12 cellular contexts compared by ENCODE assay signal in genomic region chr1:226132731-226133503, GRCh38. TPM values are rescaled to one million over a fixed set of nuclear protein-coding genes. Genes with fewer than 3 reads are reported as not detected.
DNase-seq lines count a peak whose midpoint lies in the region; ATAC-seq and TF ChIP-seq lines count a peak whose summit lies in the region.
"Had no signal": no experiment of that assay in that cellular context is flagged by ENCODE, and none has a peak within 500 bp of the region (broad histone marks: within the 10 kb centered on the region; RNA-seq: fewer than 3 reads in every experiment).

No MANE protein-coding gene starts in this region.

- in situ Hi-C loops in transverse colon (cut with MboI; ENCODE audit: low pct_ligation_motif_present in 1 of 4, low pct_unique_long_range_greater_than_20kb in 1 of 4, low sequenced_read_pairs in 3 of 4): loop anchor here in 2 of 4 donors (5.0 kb wide), 2 partner anchors 54 to 64 kb away; partner anchors contain the start of gene ACBD3 (in 1 of the 2)

- no peaks in the 10 kb centered on the region for H3K36me3 ChIP-seq in heart right ventricle
- no peaks in the 10 kb centered on the region for H3K36me3 ChIP-seq in transverse colon
- H3K36me3 ChIP-seq: ascending aorta had no signal

- H3K27ac ChIP-seq in heart right ventricle: no peak overlapping the region
- peak overlapping the region; percentile 47 to 68 (median 57) for H3K27ac ChIP-seq in transverse colon
- H3K27ac ChIP-seq: ascending aorta had no signal

- H3K4me3 ChIP-seq in heart right ventricle: no peak overlapping the region
- peak overlapping the region; percentile 29 for H3K4me3 ChIP-seq in LNCaP clone FGC (ENCODE audit: low read depth, low read length)
- H3K4me3 ChIP-seq in transverse colon: no peak overlapping the region
- H3K4me3 ChIP-seq: ascending aorta had no signal

- H3K9me3 ChIP-seq in heart right ventricle (no peaks in the 10 kb centered on the region), transverse colon (no peaks in the 10 kb centered on the region)
- H3K9me3 ChIP-seq: ascending aorta had no signal

- peak; percentile 15 for TF ChIP-seq POLR2A in transverse colon (IDR thresholded peaks at IDR 0.05)

- intact Hi-C loops in left cardiac atrium (cut with DNase I) (no loop called here), heart right ventricle (cut with DNase I) (loop anchor here in 2 of 10 donors (10.0 kb wide), 1 partner anchor 192 kb away; no protein-coding TSS in a partner anchor), transverse colon (cut with DNase I; ENCODE audit: low total_unique reads) (no loop called here)

- TF ChIP-seq CTCF in heart right ventricle (IDR thresholded peaks at IDR 0.05) (no peak), LNCaP clone FGC (IDR thresholded peaks at IDR 0.05; ENCODE audit: control insufficient read depth, extremely low read depth, insufficient read depth) (no peak), transverse colon (IDR thresholded peaks at IDR 0.05) (no peak)

- no peaks in the 10 kb centered on the region for H3K27me3 ChIP-seq in heart right ventricle
- no peaks in the 10 kb centered on the region for H3K27me3 ChIP-seq in transverse colon
- H3K27me3 ChIP-seq: ascending aorta had no signal

- no peak for TF ChIP-seq EP300 in transverse colon (IDR thresholded peaks at IDR 0.05; ENCODE audit: low read depth)

- WGBS in heart right ventricle, 2 donors: 70 to 75% methylated on average over 17 of the region's 17 CpGs
- WGBS in transverse colon (ENCODE audit: low coverage in 1 of 2), 2 donors: 20 to 53% methylated on average over 2 to 17 of the region's 17 CpGs

- ATAC-seq in left cardiac atrium: no peak
- no peak for ATAC-seq in heart right ventricle
- no peak for ATAC-seq in activated CD4-positive, CD25-positive, alpha-beta regulatory T cell treated with anti-CD3 and anti-CD28 coated beads, Interleukin-2, amount 50 U/mL, for 24 hours

- peak; percentile 10 for DNase-seq in left cardiac atrium
- DNase-seq in heart right ventricle: no peak
- peak; percentile 95 for DNase-seq in LNCaP clone FGC (ENCODE audit: low read depth)
- peak; percentile 76 for DNase-seq in left kidney (ENCODE audit: low read depth, low spot score)
- DNase-seq in transverse colon: no peak
- no peak for DNase-seq in anterior cingulate cortex (lab: John Stamatoyannopoulos, UW)
- DNase-seq in activated effector memory CD4-positive, alpha-beta T cell treated with Interleukin-2 at 50 U/mL for 16 hours: no peak
- DNase-seq: CD4-positive, alpha-beta T cell; glutamatergic neuron; NCI-H526 had no signal

- H3K4me1 ChIP-seq in heart right ventricle: peaks cover 0 to 25% (median 10%) of the 10 kb centered on the region in 9 donors
- peaks cover 34 to 56% (median 42%) of the 10 kb centered on the region in 4 donors for H3K4me1 ChIP-seq in transverse colon

RNA-seq across cellular contexts. Expression of gene ACBD3, which starts 53.6 kb away (rescaled TPM):
- total RNA-seq in left cardiac atrium: 10 to 100 TPM; 25.4 to 40.8 TPM
- total RNA-seq in heart right ventricle: 10 to 100 TPM; 25.3 to 39.1 (median 34.3) TPM
- polyA plus RNA-seq in heart right ventricle: 10 to 100 TPM in 1 of 2 donors, 1 to 10 TPM in 1; 9.3 to 11.3 TPM
- 10 to 100 TPM; 19.3 to 44.6 (median 30.7) TPM for total RNA-seq in transverse colon

Comparison
In these comparisons a context has a peak if more than half of its experiments do, and no peak if none do; other contexts are left out.
1. DNase-seq: peak in left cardiac atrium (single experiment), LNCaP clone FGC (single experiment) and left kidney (single experiment); none in heart right ventricle (0 of 2), transverse colon (single experiment), anterior cingulate cortex (0 of 58) and activated effector memory CD4-positive, alpha-beta T cell treated with Interleukin-2 at 50 U/mL for 16 hours (single experiment).
2. H3K27ac ChIP-seq: peak in transverse colon (4 of 4); none in heart right ventricle (0 of 10).